ENCODE assay signal across 1 cellular context in genomic region chr9:125752070-125752628, GRCh38.
TF ChIP-seq lines count a peak whose summit lies in the region.

No MANE protein-coding gene starts in this region.

TF ChIP-seq in GM23338, 12 proteins besides CTCF, POLR2A, EP300 and RAD21 (continued from another document):
- TF ChIP-seq, protein P1, sequence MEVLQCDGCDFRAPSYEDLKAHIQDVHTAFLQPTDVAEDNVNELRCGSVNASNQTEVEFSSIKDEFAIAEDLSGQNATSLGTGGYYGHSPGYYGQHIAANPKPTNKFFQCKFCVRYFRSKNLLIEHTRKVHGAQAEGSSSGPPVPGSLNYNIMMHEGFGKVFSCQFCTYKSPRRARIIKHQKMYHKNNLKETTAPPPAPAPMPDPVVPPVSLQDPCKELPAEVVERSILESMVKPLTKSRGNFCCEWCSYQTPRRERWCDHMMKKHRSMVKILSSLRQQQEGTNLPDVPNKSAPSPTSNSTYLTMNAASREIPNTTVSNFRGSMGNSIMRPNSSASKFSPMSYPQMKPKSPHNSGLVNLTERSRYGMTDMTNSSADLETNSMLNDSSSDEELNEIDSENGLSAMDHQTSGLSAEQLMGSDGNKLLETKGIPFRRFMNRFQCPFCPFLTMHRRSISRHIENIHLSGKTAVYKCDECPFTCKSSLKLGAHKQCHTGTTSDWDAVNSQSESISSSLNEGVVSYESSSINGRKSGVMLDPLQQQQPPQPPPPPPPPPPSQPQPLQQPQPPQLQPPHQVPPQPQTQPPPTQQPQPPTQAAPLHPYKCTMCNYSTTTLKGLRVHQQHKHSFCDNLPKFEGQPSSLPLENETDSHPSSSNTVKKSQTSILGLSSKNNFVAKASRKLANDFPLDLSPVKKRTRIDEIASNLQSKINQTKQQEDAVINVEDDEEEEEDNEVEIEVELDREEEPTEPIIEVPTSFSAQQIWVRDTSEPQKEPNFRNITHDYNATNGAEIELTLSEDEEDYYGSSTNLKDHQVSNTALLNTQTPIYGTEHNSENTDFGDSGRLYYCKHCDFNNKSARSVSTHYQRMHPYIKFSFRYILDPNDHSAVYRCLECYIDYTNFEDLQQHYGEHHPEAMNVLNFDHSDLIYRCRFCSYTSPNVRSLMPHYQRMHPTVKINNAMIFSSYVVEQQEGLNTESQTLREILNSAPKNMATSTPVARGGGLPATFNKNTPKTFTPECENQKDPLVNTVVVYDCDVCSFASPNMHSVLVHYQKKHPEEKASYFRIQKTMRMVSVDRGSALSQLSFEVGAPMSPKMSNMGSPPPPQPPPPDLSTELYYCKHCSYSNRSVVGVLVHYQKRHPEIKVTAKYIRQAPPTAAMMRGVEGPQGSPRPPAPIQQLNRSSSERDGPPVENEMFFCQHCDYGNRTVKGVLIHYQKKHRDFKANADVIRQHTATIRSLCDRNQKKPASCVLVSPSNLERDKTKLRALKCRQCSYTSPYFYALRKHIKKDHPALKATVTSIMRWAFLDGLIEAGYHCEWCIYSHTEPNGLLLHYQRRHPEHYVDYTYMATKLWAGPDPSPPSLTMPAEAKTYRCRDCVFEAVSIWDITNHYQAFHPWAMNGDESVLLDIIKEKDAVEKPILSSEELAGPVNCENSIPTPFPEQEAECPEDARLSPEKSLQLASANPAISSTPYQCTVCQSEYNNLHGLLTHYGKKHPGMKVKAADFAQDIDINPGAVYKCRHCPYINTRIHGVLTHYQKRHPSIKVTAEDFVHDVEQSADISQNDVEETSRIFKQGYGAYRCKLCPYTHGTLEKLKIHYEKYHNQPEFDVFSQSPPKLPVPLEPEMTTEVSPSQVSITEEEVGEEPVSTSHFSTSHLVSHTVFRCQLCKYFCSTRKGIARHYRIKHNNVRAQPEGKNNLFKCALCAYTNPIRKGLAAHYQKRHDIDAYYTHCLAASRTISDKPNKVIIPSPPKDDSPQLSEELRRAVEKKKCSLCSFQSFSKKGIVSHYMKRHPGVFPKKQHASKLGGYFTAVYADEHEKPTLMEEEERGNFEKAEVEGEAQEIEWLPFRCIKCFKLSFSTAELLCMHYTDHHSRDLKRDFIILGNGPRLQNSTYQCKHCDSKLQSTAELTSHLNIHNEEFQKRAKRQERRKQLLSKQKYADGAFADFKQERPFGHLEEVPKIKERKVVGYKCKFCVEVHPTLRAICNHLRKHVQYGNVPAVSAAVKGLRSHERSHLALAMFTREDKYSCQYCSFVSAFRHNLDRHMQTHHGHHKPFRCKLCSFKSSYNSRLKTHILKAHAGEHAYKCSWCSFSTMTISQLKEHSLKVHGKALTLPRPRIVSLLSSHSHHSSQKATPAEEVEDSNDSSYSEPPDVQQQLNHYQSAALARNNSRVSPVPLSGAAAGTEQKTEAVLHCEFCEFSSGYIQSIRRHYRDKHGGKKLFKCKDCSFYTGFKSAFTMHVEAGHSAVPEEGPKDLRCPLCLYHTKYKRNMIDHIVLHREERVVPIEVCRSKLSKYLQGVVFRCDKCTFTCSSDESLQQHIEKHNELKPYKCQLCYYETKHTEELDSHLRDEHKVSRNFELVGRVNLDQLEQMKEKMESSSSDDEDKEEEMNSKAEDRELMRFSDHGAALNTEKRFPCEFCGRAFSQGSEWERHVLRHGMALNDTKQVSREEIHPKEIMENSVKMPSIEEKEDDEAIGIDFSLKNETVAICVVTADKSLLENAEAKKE (CRISPR knock-in tag; IDR thresholded peaks at IDR 0.05), result no peak
- no peak for TF ChIP-seq EZH2 (IDR thresholded peaks at IDR 0.05; ENCODE audit: low read depth, unreplicated experiment)
- no peak for TF ChIP-seq JUNB (IDR thresholded peaks at IDR 0.05; ENCODE audit: unreplicated experiment)
- TF ChIP-seq ZNF331 (CRISPR knock-in tag; IDR thresholded peaks at IDR 0.05; ENCODE audit: low read depth), result no peak
- TF ChIP-seq ZNF114 (CRISPR knock-in tag; IDR thresholded peaks at IDR 0.05), result no peak
